ENCODE assay signal across 15 cellular contexts in genomic region chr5:98816574-98817222, GRCh38.
DNase-seq lines count a peak whose midpoint lies in the region; ATAC-seq lines count a peak whose summit lies in the region.
"Had no signal": no experiment of that assay in that cellular context is flagged by ENCODE, and none has a peak within 500 bp of the region (broad histone marks: within the 10 kb centered on the region; RNA-seq: fewer than 3 reads in every experiment).

No MANE protein-coding gene starts in this region.

- DNase-seq in COLO668 (lab: John Stamatoyannopoulos, UW; ENCODE audit: unreplicated experiment) (peak; percentile 51), HUDEP-2 (lab: John Stamatoyannopoulos, UW; ENCODE audit: unreplicated experiment in 76 of 76) (peak in 52 of 76 experiments; percentile 3 to 57 (median 25)), RPMI8226 (peak; percentile 30), glomerular visceral epithelial cell (ENCODE audit: extremely low spot score) (peak; percentile 5), DMS79 (lab: John Stamatoyannopoulos, UW) (no peak), SKM-1 treated with dmso at 0.1 percent for 144 hours (lab: John Stamatoyannopoulos, UW; ENCODE audit: unreplicated experiment) (no peak)
- no peak for DNase-seq in stimulated activated naive CD4-positive, alpha-beta T cell (lab: John Stamatoyannopoulos, UW)
- DNase-seq: activated CD4-positive, alpha-beta T cell treated with anti-CD3 and anti-CD28 coated beads for 4 hours; activated CD8-positive, alpha-beta memory T cell treated with anti-CD3 and anti-CD28 coated beads, Interleukin-2, amount 50 U/mL, for 48 hours; caudate nucleus; endodermal cell; foreskin melanocyte; stimulated activated CD4-positive, alpha-beta T cell treated with anti-CD3 and anti-CD28 coated beads, Interleukin-1b, Interleukin-23, amount 100 ng/mL, for 48 hours; T1000 had no signal

- no peak for ATAC-seq in GM18907 (IDR thresholded peaks at IDR 0.05; ENCODE audit: unreplicated experiment)

Comparison
In these comparisons a context has a peak if more than half of its experiments do, and no peak if none do; other contexts are left out.
1. DNase-seq: peak in COLO668 (single experiment), HUDEP-2 (52 of 76), RPMI8226 (single experiment) and glomerular visceral epithelial cell (single experiment); none in DMS79 (single experiment), SKM-1 treated with dmso at 0.1 percent for 144 hours (single experiment) and stimulated activated naive CD4-positive, alpha-beta T cell (0 of 6).